ENCODE assay signal across 8 cellular contexts in the genomic region with DNA sequence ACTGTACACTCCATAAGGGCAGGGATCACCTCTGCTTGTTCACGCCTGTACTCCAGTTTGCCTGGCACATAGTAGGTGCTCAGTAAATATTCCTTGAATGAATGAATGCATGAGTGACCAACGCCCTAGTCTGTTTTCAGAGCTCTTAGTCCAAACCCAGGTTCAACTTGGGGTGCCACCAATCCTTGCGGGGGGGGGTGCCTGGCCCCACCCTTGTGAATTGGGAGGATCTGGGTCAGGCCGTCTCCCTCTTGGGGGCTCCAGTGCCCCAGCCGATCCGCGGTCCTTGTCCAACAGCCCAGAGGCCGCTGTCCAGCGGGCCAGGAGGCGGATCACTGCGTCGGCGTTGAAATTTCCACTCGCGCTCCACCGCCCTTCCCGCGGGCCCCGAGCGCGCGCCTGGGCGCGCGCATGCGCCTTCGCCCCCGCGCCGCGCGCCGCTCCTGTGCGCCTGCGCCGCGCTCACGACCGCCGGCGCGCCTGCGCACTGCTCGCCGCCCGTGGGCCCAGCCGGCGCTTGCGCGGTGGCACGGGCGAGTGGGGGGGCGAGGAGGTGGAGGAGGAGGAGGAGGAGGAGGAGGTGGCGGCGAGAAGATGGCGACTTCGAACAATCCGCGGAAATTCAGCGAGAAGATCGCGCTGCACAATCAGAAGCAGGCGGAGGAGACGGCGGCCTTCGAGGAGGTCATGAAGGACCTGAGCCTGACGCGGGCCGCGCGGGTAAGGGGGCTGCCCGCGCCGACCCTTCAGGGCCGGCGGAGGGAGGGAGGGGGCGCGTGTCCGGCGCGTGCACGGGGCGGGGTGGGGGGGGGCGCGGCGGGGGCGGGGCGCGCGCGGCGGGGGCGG. TPM values are rescaled to one million over a fixed set of nuclear protein-coding genes. Genes with fewer than 3 reads are reported as not detected.
DNase-seq lines count a peak whose midpoint lies in the region; ATAC-seq, FAIRE-seq and TF ChIP-seq lines count a peak whose summit lies in the region.

Gene CRTC1, plus strand, starts transcription at position 572 of the 846 bp plus-strand sequence. Its CDS starts 23 bp downstream, at position 595.

- ATAC-seq in GM19395 (IDR thresholded peaks at IDR 0.05; ENCODE audit: unreplicated experiment) = peak; percentile 52

- H2BK12ac ChIP-seq in H1 (ENCODE audit: low read depth, low read length) = peak within 1 kb of the TSS; percentile 32; the same call in 1 of the 2 replicates

- CTCF ChIA-PET in H1 (lab: Charles Lee; ENCODE audit: partially characterized antibody) = interaction anchor here (1.6 to 2.0 kb wide), 2 partner anchors 7 to 11 kb away, joined by 4 to 12 read pairs; no protein-coding TSS in a partner anchor

- peak within 1 kb of the TSS; percentile 100 for H3K18ac ChIP-seq in H1 (ENCODE audit: extremely low read depth, low read length)
- peak within 1 kb of the TSS; percentile 96 for H3K18ac ChIP-seq in mesendoderm (ENCODE audit: low read length)

- H4K5ac ChIP-seq in H1 (ENCODE audit: insufficient read length, low read depth, low read length) (peak within 1 kb of the TSS; percentile 100), mesendoderm (ENCODE audit: low read length) (peak within 1 kb of the TSS; percentile 44)

- H3K4me1 ChIP-seq in BLaER1 (peaks cover 55% of the 10 kb centered on the region), H1 (replicated peaks in 1 of 4; ENCODE audit: control insufficient read depth in 3 of 4, insufficient read depth in 4 of 4, low read length in 3 of 4) (peaks cover 0 to 9% (median 6%) of the 10 kb centered on the region in 4 experiments; a peak in 6 of 7 replicates), mesendoderm (ENCODE audit: control insufficient read depth, low read depth, low read length) (no peaks in the 10 kb centered on the region)

- TF ChIP-seq POLR2A in H1 (IDR thresholded peaks at IDR 0.05; ENCODE audit: control extremely low read depth in 1 of 2, low read depth in 2 of 2, low read length in 2 of 2) = peak; percentile 77 to 81; a peak in 2 of 3 replicates

- H3K27ac ChIP-seq in BLaER1 (peak within 1 kb of the TSS; percentile 90), H1 (ENCODE audit: low read depth, low read length) (peak within 1 kb of the TSS; percentile 85; the same call in 1 of the 2 replicates), mesendoderm (ENCODE audit: low read depth, low read length) (no peak within 1 kb of the TSS)

- H2AFZ ChIP-seq in H1 (ENCODE audit: low read length) = peak within 1 kb of the TSS; percentile 96; the same call in 1 of the 2 replicates

- H3K4ac ChIP-seq in H1 (replicated peaks; ENCODE audit: insufficient read length, low read depth, low read length) (peak within 1 kb of the TSS; percentile 91), mesendoderm (ENCODE audit: low read depth, low read length) (peak within 1 kb of the TSS; percentile 94)

- peak within 1 kb of the TSS; percentile 88 for H3K9ac ChIP-seq in BLaER1
- peak within 1 kb of the TSS in 3 of 4 experiments; percentile 82 to 95 (median 89); a peak in 6 of 7 replicates for H3K9ac ChIP-seq in H1 (replicated peaks in 1 of 4; ENCODE audit: extremely low read depth in 1 of 4, low read depth in 3 of 4, low read length in 3 of 4)
- H3K9ac ChIP-seq in mesendoderm (ENCODE audit: low read length) = peak within 1 kb of the TSS; percentile 86

- H2AK5ac ChIP-seq in H1 (ENCODE audit: low read depth, low read length) = peak within 1 kb of the TSS; percentile 65; the same call in 1 of the 2 replicates
- H2AK5ac ChIP-seq in mesendoderm (ENCODE audit: low read length) = no peak within 1 kb of the TSS

- H2BK120ac ChIP-seq in H1 (replicated peaks; ENCODE audit: low read depth, low read length) (no peak within 1 kb of the TSS), mesendoderm (ENCODE audit: low read depth, low read length) (no peak within 1 kb of the TSS)

- TF ChIP-seq RAD21 in H1 (IDR thresholded peaks at IDR 0.05 in 1 of 2, conservative IDR thresholded peaks at IDR 0.05 in 1 of 2; ENCODE audit: low read depth in 2 of 2, low read length in 2 of 2) = no peak

- peaks cover 9% of the 10 kb centered on the region; the same call in 1 of the 2 replicates for H3K23me2 ChIP-seq in H1 (ENCODE audit: low read depth, low read length)

- H4K91ac ChIP-seq in H1 (replicated peaks; ENCODE audit: insufficient read length, low read length) = peak within 1 kb of the TSS; percentile 89

- TF ChIP-seq EP300 in H1 (IDR thresholded peaks at IDR 0.05; ENCODE audit: borderline replicate concordance in 1 of 2, low read depth in 2 of 2, low read length in 2 of 2) = no peak

- no peak for FAIRE-seq in H1 (lab: Jason Lieb, UNC)

- H4K20me1 ChIP-seq in BLaER1 (peaks cover 21% of the 10 kb centered on the region), H1 (replicated peaks in 1 of 2; ENCODE audit: control insufficient read depth in 1 of 2, insufficient read depth in 2 of 2, low read length in 2 of 2) (peaks cover 2 to 11% of the 10 kb centered on the region in 2 experiments)

- peak within 1 kb of the TSS; percentile 93; the same call in 1 of the 2 replicates for H2BK5ac ChIP-seq in H1 (ENCODE audit: low read depth, low read length)
- no peak within 1 kb of the TSS for H2BK5ac ChIP-seq in mesendoderm (ENCODE audit: low read length)

- POLR2A ChIA-PET in H1 (lab: Charles Lee; ENCODE audit: partially characterized antibody) = interaction anchor here (0.6 to 1.4 kb wide), 4 partner anchors 34 to 402 kb away, joined by 3 read pairs; partner anchors contain the start of genes JUND and KXD1

- H3K79me1 ChIP-seq in H1 (ENCODE audit: low read depth, low read length) (peaks cover 12% of the 10 kb centered on the region), mesendoderm (ENCODE audit: low read length) (peaks cover 6% of the 10 kb centered on the region)

- H2BK15ac ChIP-seq in H1 (ENCODE audit: low read length) = 0 out of 2 replicates have a peak within 1 kb of the TSS, but pooled peaks have one; percentile 98
- no peak within 1 kb of the TSS for H2BK15ac ChIP-seq in mesendoderm (replicated peaks; ENCODE audit: low read depth)

- peak within 1 kb of the TSS; percentile 99 for H3K4me2 ChIP-seq in BLaER1
- peak within 1 kb of the TSS; percentile 73 to 96 for H3K4me2 ChIP-seq in H1 (ENCODE audit: insufficient read depth in 1 of 2, low read depth in 2 of 2, low read length in 2 of 2)
- peak within 1 kb of the TSS; percentile 79 for H3K4me2 ChIP-seq in mesendoderm (ENCODE audit: low read length)

- no peak within 1 kb of the TSS for H3K23ac ChIP-seq in H1 (ENCODE audit: insufficient read length)
- H3K23ac ChIP-seq in mesendoderm (ENCODE audit: low read length) = no peak within 1 kb of the TSS

- peaks cover 4% of the 10 kb centered on the region; the same call in 1 of the 2 replicates for H3K36me3 ChIP-seq in BLaER1
- no peaks in the 10 kb centered on the region for H3K36me3 ChIP-seq in H1 (ENCODE audit: control insufficient read depth in 2 of 4, insufficient read depth in 4 of 4, low read length in 3 of 4)
- H3K36me3 ChIP-seq in mesendoderm (ENCODE audit: control insufficient read depth, insufficient read depth, low read length) = no peaks in the 10 kb centered on the region

- H3K4me3 ChIP-seq in BLaER1 = peak within 1 kb of the TSS; percentile 75
- H3K4me3 ChIP-seq in H1 (ENCODE audit: extremely low read depth in 1 of 4, insufficient read depth in 2 of 4, low read depth in 3 of 4, low read length in 4 of 4) = peak within 1 kb of the TSS; percentile 62 to 82 (median 77)
- peak within 1 kb of the TSS; percentile 83 for H3K4me3 ChIP-seq in mesendoderm (ENCODE audit: low read length)

- H3K27me3 ChIP-seq in BLaER1 (no peaks in the 10 kb centered on the region), H1 (replicated peaks in 1 of 4; ENCODE audit: control insufficient read depth in 3 of 4, extremely low read depth in 1 of 4, insufficient read depth in 3 of 4, low read length in 3 of 4) (no peaks in the 10 kb centered on the region), mesendoderm (ENCODE audit: insufficient read depth, low read length, poor library complexity) (no peaks in the 10 kb centered on the region)

- H3K9me3 ChIP-seq in BLaER1 = no peaks in the 10 kb centered on the region
- no peaks in the 10 kb centered on the region for H3K9me3 ChIP-seq in H1 (ENCODE audit: insufficient read depth in 2 of 2, low read depth in 1 of 2, low read length in 1 of 2)

- DNase-seq in HS-27A (ENCODE audit: low read depth) (peak; percentile 55), H1 (ENCODE audit: low read depth in 1 of 2, low spot score in 2 of 2) (peak; percentile 46 to 91), mesendoderm (peak; percentile 85)
- DNase-seq in NK-92 treated with Interleukin-12 subunit alpha and Interleukin-12 subunit beta, amount 100 ng/mL, for 24 hours (lab: John Stamatoyannopoulos, UW) = peak; percentile 85
- peak; percentile 66 to 88 (median 76) for DNase-seq in activated CD8-positive, alpha-beta memory T cell treated with anti-CD3 and anti-CD28 coated beads for 48 hours (ENCODE audit: low read depth in 2 of 3, low spot score in 2 of 3)
- peak; percentile 76 for DNase-seq in stimulated activated CD8-positive, alpha-beta memory T cell treated with anti-CD3 and anti-CD28 coated beads, Interleukin-12 subunit alpha, Interleukin-12 subunit beta, amount 100 ng/mL, for 24 hours (ENCODE audit: extremely low read depth)

- H3K56ac ChIP-seq in H1 (replicated peaks; ENCODE audit: insufficient read length, low read depth, low read length) (peak within 1 kb of the TSS; percentile 70), mesendoderm (ENCODE audit: low read length) (peak within 1 kb of the TSS; percentile 97)

- no peak within 1 kb of the TSS for H2BK20ac ChIP-seq in H1 (ENCODE audit: low read length)

- H3K14ac ChIP-seq in H1 (ENCODE audit: insufficient read length) = no peak within 1 kb of the TSS

- no peak for TF ChIP-seq CTCF in H1 (IDR thresholded peaks at IDR 0.05; ENCODE audit: control extremely low read depth in 1 of 3, insufficient read depth in 1 of 3, low read depth in 1 of 3, low read length in 3 of 3)

- H3K79me2 ChIP-seq in H1 (ENCODE audit: control insufficient read depth in 1 of 2, insufficient read depth in 2 of 2, low read length in 2 of 2) = peaks cover 3 to 32% of the 10 kb centered on the region in 2 experiments; a peak in 3 of 4 replicates
- H3K79me2 ChIP-seq in mesendoderm (ENCODE audit: control insufficient read depth, insufficient read depth, low read length) = peaks cover 4% of the 10 kb centered on the region

- peak within 1 kb of the TSS; percentile 98 for H4K8ac ChIP-seq in H1 (ENCODE audit: extremely low read depth, insufficient read depth, low read length)
- H4K8ac ChIP-seq in mesendoderm (ENCODE audit: low read depth, low read length) = peak within 1 kb of the TSS; percentile 97

- 5% methylated on average over 21 of the region's 93 CpGs; no CpG with 5 or more reads in 1 of the 2 experiments for WGBS in H1 (ENCODE audit: extremely low coverage in 1 of 2, insufficient coverage in 1 of 2, insufficient read length in 1 of 2, insufficient replicate concordance in 2 of 2, low coverage in 1 of 2, low lambda C conversion rate in 2 of 2, missing lambda C conversion rate in 1 of 2), 2 experiments
- WGBS in mesendoderm (ENCODE audit: extremely low coverage, insufficient coverage, low lambda C conversion rate) = no CpG with 5 or more reads among the region's 93 CpGs

RNA-seq across cellular contexts. Expression of gene CRTC1, which starts in this region (rescaled TPM):
- 8.5 TPM in 2 replicates for total RNA-seq in H1 (2021; fragmentation: NEBNext Ultra II Directional; extraction: Animal tissue kit (Norgen Biotek cat#: 25700))
- 2.9 and 6.5 TPM in 2 replicates for polyA plus RNA-seq in H1 (2011; rRNA removed)
- polyA plus RNA-seq in H1 (2011; cell fraction: cytosol; rRNA removed) = 2.7 TPM
- 18.3 TPM for polyA plus RNA-seq in H1 (2011; cell fraction: nucleus; rRNA removed)
- polyA plus RNA-seq in H1 (2012, experiment 1 of 2) = 4.4 to 9.8 TPM (median 8.1 TPM) in 4 replicates
- 4.9 TPM for polyA plus RNA-seq in H1 (2012, experiment 2 of 2)
- polyA plus RNA-seq in H1 (2013, experiment 1 of 2) = 8.8 TPM
- polyA plus RNA-seq in H1 (2013, experiment 2 of 2) = 7.7 TPM
- 0.71 and 1.8 TPM in 2 replicates for polyA minus RNA-seq in H1 (2011; rRNA and poly(A)+ RNA removed)
- polyA minus RNA-seq in H1 (2011; cell fraction: cytosol; rRNA and poly(A)+ RNA removed) = 4.7 TPM
- 6.3 TPM for polyA minus RNA-seq in H1 (2011; cell fraction: nucleus; rRNA and poly(A)+ RNA removed)
- polyA plus RNA-seq in mesendoderm (2013, experiment 1 of 2) = 6.2 TPM
- polyA plus RNA-seq in mesendoderm (2013, experiment 2 of 2) = 6.5 TPM
